Comparison of ENCODE assay signal across 23 cellular contexts in the genomic region with DNA sequence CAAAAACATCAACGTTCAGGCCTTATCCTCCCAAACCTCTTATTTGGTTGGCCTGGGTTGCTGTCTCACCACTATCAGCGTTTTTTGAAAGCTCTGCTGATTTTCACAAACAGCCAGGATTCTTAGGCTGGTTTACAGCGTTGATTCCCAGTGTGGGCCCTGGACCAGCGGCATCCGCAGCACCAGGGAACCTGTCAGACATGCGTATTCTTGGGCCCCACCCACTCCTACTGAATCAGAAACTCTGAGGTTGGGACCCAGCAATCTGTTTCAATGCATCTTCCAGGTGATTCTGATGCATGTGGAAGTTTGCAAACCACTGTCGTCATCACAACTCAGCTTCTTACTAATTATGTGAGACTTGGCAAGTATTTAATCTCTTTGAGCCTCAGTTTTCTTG. TPM values are rescaled to one million over a fixed set of nuclear protein-coding genes. Genes with fewer than 3 reads are reported as not detected.
DNase-seq lines count a peak whose midpoint lies in the region; ATAC-seq, FAIRE-seq and TF ChIP-seq lines count a peak whose summit lies in the region.
"Had no signal": no experiment of that assay in that cellular context is flagged by ENCODE, and none has a peak within 500 bp of the region (broad histone marks: within the 10 kb centered on the region; RNA-seq: fewer than 3 reads in every experiment).

No MANE protein-coding gene starts in this region.

- WGBS in HepG2 (ENCODE audit: low lambda C conversion rate), result 21% methylated on average over 7 of the region's 7 CpGs
- 56% methylated on average over 2 of the region's 7 CpGs for WGBS in right lobe of liver (ENCODE audit: insufficient coverage, low coverage, low lambda C conversion rate, missing lambda C conversion rate)
- no CpG with 5 or more reads among the region's 7 CpGs for WGBS in mesendoderm (ENCODE audit: extremely low coverage, insufficient coverage, low lambda C conversion rate)
- WGBS in GM23248 (ENCODE audit: low coverage in 1 of 2, low lambda C conversion rate in 2 of 2, missing lambda C conversion rate in 2 of 2), 2 experiments, result 69 to 72% methylated on average over 7 of the region's 7 CpGs

- TF ChIP-seq EP300 in HepG2 (IDR thresholded peaks at IDR 0.05; ENCODE audit: low read depth in 2 of 2, low read length in 2 of 2) (no peak), HepG2 (CRISPR knock-in tag; IDR thresholded peaks at IDR 0.05; ENCODE audit: borderline replicate concordance) (no peak)

- no peaks in the 10 kb centered on the region for H3K9me2 ChIP-seq in GM23248 (ENCODE audit: insufficient read depth)

- no peak overlapping the region for H2AFZ ChIP-seq in HepG2 (ENCODE audit: low read length)
- no peak overlapping the region for H2AFZ ChIP-seq in GM23248
- H2AFZ ChIP-seq: GM23338 had no signal

- H3K4me3 ChIP-seq in HepG2 (replicated peaks in 1 of 3; ENCODE audit: insufficient read depth in 1 of 3, low read depth in 2 of 3, low read length in 3 of 3) (no peak overlapping the region), right lobe of liver (no peak overlapping the region), mesendoderm (ENCODE audit: low read length) (no peak overlapping the region), GM23248 (no peak overlapping the region)
- H3K4me3 ChIP-seq: A549, BLaER1, GM12878, GM23338 had no signal

- H3K9me3 ChIP-seq in HepG2 (ENCODE audit: low read length) (no peaks in the 10 kb centered on the region), right lobe of liver (no peaks in the 10 kb centered on the region), GM23248 (ENCODE audit: low read depth) (no peaks in the 10 kb centered on the region)
- H3K9me3 ChIP-seq: A549, BLaER1 had no signal

- H3K27ac ChIP-seq in HepG2 (ENCODE audit: extremely low read length, insufficient read depth, low read length) (no peak overlapping the region), right lobe of liver (no peak overlapping the region), mesendoderm (ENCODE audit: low read depth, low read length) (no peak overlapping the region), GM23248 (no peak overlapping the region)
- H3K27ac ChIP-seq: A549, BLaER1, C4-2B had no signal

- no peak overlapping the region for H2BK5ac ChIP-seq in mesendoderm (ENCODE audit: low read length)

- no peak overlapping the region for H3K23ac ChIP-seq in mesendoderm (ENCODE audit: low read length)

- DNase-seq in HepG2 (ENCODE audit: low spot score), result no peak
- DNase-seq in right lobe of liver, result no peak
- peak; percentile 28 for DNase-seq in mesendoderm
- DNase-seq in GM23248, result no peak
- no peak for DNase-seq in COR-L47 (lab: John Stamatoyannopoulos, UW)
- DNase-seq: 8988T; CD4-positive, CD25-positive, alpha-beta regulatory T cell; CD8-positive, alpha-beta T cell; DMS 273 treated with DMSO at 0.1 percent for 48 hours; DMS79; EL; GDM1; H9 had no signal

- H3K9me3 Mint-ChIP-seq in stimulated activated memory B cell treated with anti-CD40 and anti-IgM and Interleukin-4, amounts not matched to agents 10 μg/mL and 1 μg/mL and 100 μg/mL, for 72 hours, result no peaks in the 10 kb centered on the region
- H3K9me3 Mint-ChIP-seq: CD4-positive, CD25-positive, alpha-beta regulatory T cell; CD8-positive, alpha-beta T cell; GM23338; H9 had no signal

- peaks cover 3 to 13% of the 10 kb centered on the region in 2 experiments; a peak in 4 of 5 replicates for H3K27me3 ChIP-seq in HepG2 (ENCODE audit: control insufficient read depth in 1 of 2, insufficient read depth in 2 of 2, low read length in 2 of 2)
- no peaks in the 10 kb centered on the region for H3K27me3 ChIP-seq in right lobe of liver
- H3K27me3 ChIP-seq in mesendoderm (ENCODE audit: insufficient read depth, low read length, poor library complexity), result no peaks in the 10 kb centered on the region
- no peaks in the 10 kb centered on the region for H3K27me3 ChIP-seq in GM23248 (replicated peaks; ENCODE audit: insufficient read depth)
- H3K27me3 ChIP-seq: BLaER1 had no signal

- H4K8ac ChIP-seq in mesendoderm (ENCODE audit: low read depth, low read length), result no peak overlapping the region

- intact Hi-C loops in HepG2 (cut with micrococcal nuclease; ENCODE audit: unreplicated experiment), result no loop called here
- intact Hi-C loops in right lobe of liver (cut with DNase I), result no loop called here

- no peak overlapping the region for H2BK15ac ChIP-seq in mesendoderm (replicated peaks; ENCODE audit: low read depth)

- H3K4me1 ChIP-seq in HepG2 (ENCODE audit: insufficient read depth, low read length) (no peaks in the 10 kb centered on the region), right lobe of liver (peaks cover 0 to 27% (median 11%) of the 10 kb centered on the region in 4 donors), mesendoderm (ENCODE audit: control insufficient read depth, low read depth, low read length) (no peaks in the 10 kb centered on the region), GM23248 (ENCODE audit: insufficient read depth) (peaks cover 16% of the 10 kb centered on the region)

- no peak overlapping the region for H2BK120ac ChIP-seq in mesendoderm (ENCODE audit: low read depth, low read length)

- no peak overlapping the region for H4K5ac ChIP-seq in mesendoderm (ENCODE audit: low read length)

- H3K56ac ChIP-seq in mesendoderm (ENCODE audit: low read length), result no peak overlapping the region

- CTCF ChIA-PET in HepG2 (lab: Yijun Ruan, JAX; ENCODE audit: low intra/inter-chr PET ratio, low total read pairs), result no interaction called here

- H2AK5ac ChIP-seq in mesendoderm (ENCODE audit: low read length), result no peak overlapping the region

- no peaks in the 10 kb centered on the region for H3K36me3 ChIP-seq in HepG2 (replicated peaks in 1 of 2; ENCODE audit: control insufficient read depth in 1 of 2, insufficient read depth in 2 of 2, low read length in 2 of 2)
- no peaks in the 10 kb centered on the region for H3K36me3 ChIP-seq in right lobe of liver
- no peaks in the 10 kb centered on the region for H3K36me3 ChIP-seq in mesendoderm (ENCODE audit: control insufficient read depth, insufficient read depth, low read length)
- H3K36me3 ChIP-seq in GM23248 (ENCODE audit: low read depth), result no peaks in the 10 kb centered on the region
- H3K36me3 ChIP-seq: BLaER1 had no signal

- H3K79me1 ChIP-seq in mesendoderm (ENCODE audit: low read length), result no peaks in the 10 kb centered on the region

- TF ChIP-seq CTCF in HepG2 (CRISPR knock-in tag; IDR thresholded peaks at IDR 0.05) (no peak), right lobe of liver (IDR thresholded peaks at IDR 0.05) (no peak)

- no peaks in the 10 kb centered on the region for H3K36me3 Mint-ChIP-seq in stimulated activated memory B cell treated with anti-CD40 and anti-IgM and Interleukin-4, amounts not matched to agents 10 μg/mL and 1 μg/mL and 100 μg/mL, for 72 hours
- H3K36me3 Mint-ChIP-seq: CD4-positive, CD25-positive, alpha-beta regulatory T cell; CD8-positive, alpha-beta T cell had no signal

- no peak overlapping the region for H3K18ac ChIP-seq in mesendoderm (ENCODE audit: low read length)

- TF ChIP-seq POLR2A in HepG2 (IDR thresholded peaks at IDR 0.05; ENCODE audit: insufficient read depth in 1 of 2, low read depth in 2 of 2, low read length in 2 of 2), result no peak
- TF ChIP-seq POLR2A in right lobe of liver (IDR thresholded peaks at IDR 0.05), result no peak

- H3K4ac ChIP-seq in mesendoderm (ENCODE audit: low read depth, low read length), result no peak overlapping the region

- no TSS peak for BruUV-seq in HepG2 (replicated peaks; lab: Mats Ljungman, UMichigan)

- in situ Hi-C loops in HepG2 (cut with HindIII; ENCODE audit: extremely low pct_ligation_motif_present, low pct_unique_long_range_greater_than_20kb) (no loop called here), GM23248 (cut with MboI) (no loop called here)

- POLR2A ChIA-PET in HepG2 (lab: Yijun Ruan, JAX), result no interaction called here

- no peak for FAIRE-seq in HepG2 (lab: Jason Lieb, UNC)
- FAIRE-seq: A549, D721Med, GM12878, GM19239 had no signal

- H3K79me2 ChIP-seq in HepG2 (ENCODE audit: insufficient read depth, low read length) (no peaks in the 10 kb centered on the region), mesendoderm (ENCODE audit: control insufficient read depth, insufficient read depth, low read length) (no peaks in the 10 kb centered on the region), GM23248 (ENCODE audit: insufficient read depth) (no peaks in the 10 kb centered on the region)

- no peak for TF ChIP-seq RAD21 in HepG2 (CRISPR knock-in tag; IDR thresholded peaks at IDR 0.05)

- H3K4me1 Mint-ChIP-seq in stimulated activated memory B cell treated with anti-CD40 and anti-IgM and Interleukin-4, amounts not matched to agents 10 μg/mL and 1 μg/mL and 100 μg/mL, for 72 hours, result peaks cover 19% of the 10 kb centered on the region

- no peaks in the 10 kb centered on the region for H3K27me3 Mint-ChIP-seq in stimulated activated memory B cell treated with anti-CD40 and anti-IgM and Interleukin-4, amounts not matched to agents 10 μg/mL and 1 μg/mL and 100 μg/mL, for 72 hours
- H3K27me3 Mint-ChIP-seq: B cell had no signal

- H4K20me1 ChIP-seq in HepG2 (ENCODE audit: insufficient read depth, low read length) (no peaks in the 10 kb centered on the region; the same call in 1 of the 2 replicates), GM23248 (ENCODE audit: insufficient read depth) (no peaks in the 10 kb centered on the region)
- H4K20me1 ChIP-seq: BLaER1 had no signal

- ATAC-seq in HepG2 (no peak), right lobe of liver (no peak)
- ATAC-seq in stimulated activated memory B cell treated with anti-CD40 and anti-IgM and Interleukin-4, amounts not matched to agents 10 μg/mL and 1 μg/mL and 100 μg/mL, for 72 hours, result no peak
- ATAC-seq: A549; CD8-positive, alpha-beta T cell; GM12878; HCT116 had no signal

- H3K4me3 Mint-ChIP-seq in stimulated activated memory B cell treated with anti-CD40 and anti-IgM and Interleukin-4, amounts not matched to agents 10 μg/mL and 1 μg/mL and 100 μg/mL, for 72 hours, result no peak overlapping the region
- H3K4me3 Mint-ChIP-seq: B cell; CD4-positive, CD25-positive, alpha-beta regulatory T cell; CD8-positive, alpha-beta T cell; GM23338; H9 had no signal

- peak overlapping the region; percentile 57 for H3K27ac Mint-ChIP-seq in stimulated activated memory B cell treated with anti-CD40 and anti-IgM and Interleukin-4, amounts not matched to agents 10 μg/mL and 1 μg/mL and 100 μg/mL, for 72 hours
- H3K27ac Mint-ChIP-seq: B cell; CD4-positive, CD25-positive, alpha-beta regulatory T cell; CD8-positive, alpha-beta T cell; GM23338; H9 had no signal

- H3K9ac ChIP-seq in HepG2 (ENCODE audit: insufficient read depth, low read depth, low read length), result no peak overlapping the region
- no peak overlapping the region for H3K9ac ChIP-seq in mesendoderm (ENCODE audit: low read length)
- no peak overlapping the region for H3K9ac ChIP-seq in GM23248
- H3K9ac ChIP-seq: BLaER1 had no signal

- no peak overlapping the region for H3K4me2 ChIP-seq in HepG2 (ENCODE audit: low read depth, low read length)
- H3K4me2 ChIP-seq in mesendoderm (ENCODE audit: low read length), result no peak overlapping the region
- no peak overlapping the region for H3K4me2 ChIP-seq in GM23248 (ENCODE audit: unreplicated experiment)
- H3K4me2 ChIP-seq: A549, BLaER1, GM23338 had no signal

- H3F3A ChIP-seq in GM23248 (ENCODE audit: insufficient read depth), result peaks cover 22% of the 10 kb centered on the region

RNA-seq across cellular contexts. Expression of gene RGS9, which starts 58.5 kb away (rescaled TPM):
- total RNA-seq in HepG2 (2016; rRNA removed; fragmentation: Illumina TruSeq; extraction: Trizol), result 0.44 and 0.66 TPM in 2 replicates
- total RNA-seq in HepG2 (2016; cell fraction: cytosol; rRNA removed; fragmentation: Illumina TruSeq; extraction: Trizol; ENCODE audit: low read depth), result 0.62 and 2.1 TPM in 2 replicates
- 0.13 and 0.37 TPM in 2 replicates for total RNA-seq in HepG2 (2016; cell fraction: insoluble cytoplasmic fraction; rRNA removed; fragmentation: Illumina TruSeq; extraction: Trizol)
- 1.5 and 2.3 TPM in 2 replicates for total RNA-seq in HepG2 (2016; cell fraction: membrane; rRNA removed; fragmentation: Illumina TruSeq; extraction: Trizol)
- not detected in 2 replicates for total RNA-seq in HepG2 (2016; cell fraction: nucleus; rRNA removed; fragmentation: Illumina TruSeq; extraction: Trizol)
- 0.43 and 0.74 TPM in 2 replicates for polyA plus RNA-seq in HepG2 (2011; rRNA removed)
- 0.22 and 0.24 TPM in 2 replicates for polyA plus RNA-seq in HepG2 (2011; cell fraction: cytosol; rRNA removed)
- polyA plus RNA-seq in HepG2 (2011; cell fraction: nucleus; rRNA removed), result 0.06 and 0.10 TPM in 2 replicates
- 0.47 and 0.65 TPM in 2 replicates for polyA plus RNA-seq in HepG2 (2012)
- 1.7 and 2.2 TPM in 2 replicates for polyA plus RNA-seq in HepG2 (2016; cell fraction: cytosol; fragmentation: Illumina TruSeq; extraction: Trizol; ENCODE audit: low read depth)
- polyA plus RNA-seq in HepG2 (2016; cell fraction: insoluble cytoplasmic fraction; fragmentation: Illumina TruSeq; extraction: Trizol; ENCODE audit: low read depth), result 0.62 and 0.74 TPM in 2 replicates
- polyA plus RNA-seq in HepG2 (2016; cell fraction: membrane; fragmentation: Illumina TruSeq; extraction: Trizol; ENCODE audit: low read depth), result 1.2 and 1.8 TPM in 2 replicates
- 0.29 and 0.72 TPM in 2 replicates for polyA plus RNA-seq in HepG2 (2016; cell fraction: nucleus; fragmentation: Illumina TruSeq; extraction: Trizol; ENCODE audit: insufficient read depth, low read depth)
- 0.20 and 0.23 TPM in 2 replicates for polyA minus RNA-seq in HepG2 (2011; rRNA and poly(A)+ RNA removed; ENCODE audit: low replicate concordance)
- not detected in 2 replicates for polyA minus RNA-seq in HepG2 (2011; cell fraction: cytosol; rRNA and poly(A)+ RNA removed)
- polyA minus RNA-seq in HepG2 (2011; cell fraction: nucleus; rRNA and poly(A)+ RNA removed), result 0.13 TPM in 1 of 2 replicates, not detected in the other
- total RNA-seq in right lobe of liver, result 10 to 100 TPM in 2 of 6 experiments, 1 to 10 TPM in 4; 1.9 to 12.8 (median 5.7) TPM
- 14.6 TPM for polyA plus RNA-seq in mesendoderm (2013, experiment 1 of 2)
- 13.9 TPM for polyA plus RNA-seq in mesendoderm (2013, experiment 2 of 2)
- 0.43 TPM in 1 of 2 replicates, not detected in the other for total RNA-seq in GM23248 (2014; rRNA removed; shearing (Covaris generic))
- polyA plus RNA-seq in GM23248 (2016; fragmentation: Nextera tagmentation; extraction: Ambion mirVana), result 0.76 TPM in 1 of 2 replicates, not detected in the other
